ENCODE assay signal across 30 cellular contexts in genomic region chrX:78133561-78133960, GRCh38.
"Had no signal": no experiment of that assay in that cellular context is flagged by ENCODE, and none has a peak within 500 bp of the region (broad histone marks: within the 10 kb centered on the region; RNA-seq: fewer than 3 reads in every experiment).

No MANE protein-coding gene starts in this region.

- H3K9me3 ChIP-seq: ascending aorta, breast epithelium, colonic mucosa, esophagus squamous epithelium, gastroesophageal sphincter had no signal

- DNase-seq: activated CD4-positive, alpha-beta memory T cell treated with anti-CD3 and anti-CD28 coated beads for 36 hours; activated CD4-positive, alpha-beta T cell treated with anti-CD3 and anti-CD28 coated beads for 36 hours; activated CD4-positive, alpha-beta T cell treated with anti-CD3 and anti-CD28 coated beads, Interleukin-2, amount 10 ng/mL, durations not matched to agents 24 days and 14 days; activated CD4-positive, CD25-positive, alpha-beta regulatory T cell; activated CD4-positive, CD25-positive, alpha-beta regulatory T cell treated with anti-CD3 and anti-CD28 coated beads, Interleukin-2, amount 50 U/mL, for 72 hours; activated CD8-positive, alpha-beta memory T cell treated with anti-CD3 and anti-CD28 coated beads, Interleukin-2, amount 10 ng/mL, durations not matched to agents 7 days and 5 days; activated CD8-positive, alpha-beta memory T cell treated with anti-CD3 and anti-CD28 coated beads, Interleukin-2, amount 50 U/mL, for 4 hours; activated CD8-positive, alpha-beta T cell treated with anti-CD3 and anti-CD28 coated beads, Interleukin-2, amount 10 ng/mL, durations not matched to agents 7 days and 5 days; activated gamma-delta T cell; activated naive CD4-positive, alpha-beta T cell; activated naive CD4-positive, alpha-beta T cell treated with anti-CD3 and anti-CD28 coated beads, Interleukin-2, amount 10 ng/mL, durations not matched to agents 7 days and 5 days; activated naive CD8-positive, alpha-beta T cell treated with anti-CD3 and anti-CD28 coated beads, Interleukin-2, amount 10 ng/mL, durations not matched to agents 7 days and 5 days; activated T-cell treated with anti-CD3 and anti-CD28 coated beads, Interleukin-2, amount 50 U/mL, for 1 hour; activated T-cell treated with anti-CD3 and anti-CD28 coated beads, Interleukin-2, amount 50 U/mL, for 48 hours; central memory CD4-positive, alpha-beta T cell; cerebellar nuclear complex; colonic mucosa; effector CD8-positive, alpha-beta T cell; esophagus squamous epithelium; foreskin melanocyte; T-helper 1 cell; T-helper 2 cell had no signal

- H3K36me3 ChIP-seq: ascending aorta, breast epithelium, colonic mucosa had no signal

- H3K4me1 ChIP-seq: ascending aorta, breast epithelium, colonic mucosa had no signal

- FAIRE-seq: endometrium, endothelial cell of umbilical vein had no signal

- H3K27me3 ChIP-seq: ascending aorta, cardiac muscle cell, colonic mucosa, esophagus squamous epithelium, gastroesophageal sphincter had no signal

- ATAC-seq: activated CD4-positive, alpha-beta T cell treated with anti-CD3 and anti-CD28 coated beads for 36 hours; activated CD8-positive, alpha-beta memory T cell treated with anti-CD3 and anti-CD28 coated beads, Interleukin-2, amount 10 ng/mL, durations not matched to agents 7 days and 5 days; activated CD8-positive, alpha-beta T cell treated with anti-CD3 and anti-CD28 coated beads, Interleukin-2, amount 10 ng/mL, durations not matched to agents 7 days and 5 days; activated naive CD4-positive, alpha-beta T cell treated with anti-CD3 and anti-CD28 coated beads, Interleukin-2, amount 50 U/mL, for 72 hours; gastroesophageal sphincter had no signal

- H3K4me3 ChIP-seq: ascending aorta, breast epithelium, cardiac muscle cell, colonic mucosa, esophagus squamous epithelium, gastroesophageal sphincter had no signal

- H3K27ac ChIP-seq: ascending aorta, breast epithelium, colonic mucosa, epithelial cell of prostate, esophagus squamous epithelium, gastroesophageal sphincter had no signal
